ENCODE assay signal across 10 cellular contexts in genomic region chr11:78802058-78802633, GRCh38.
DNase-seq lines count a peak whose midpoint lies in the region; ATAC-seq and TF ChIP-seq lines count a peak whose summit lies in the region.
"Had no signal": no experiment of that assay in that cellular context is flagged by ENCODE, and none has a peak within 500 bp of the region (broad histone marks: within the 10 kb centered on the region; RNA-seq: fewer than 3 reads in every experiment).

No MANE protein-coding gene starts in this region.

- H3K27ac Mint-ChIP-seq in activated CD4-positive, alpha-beta T cell treated with anti-CD3 and anti-CD28 coated beads for 36 hours, result no peak overlapping the region

- DNase-seq in Peyer's patch (no peak), dedifferentiated amniotic fluid mesenchymal stem cell (ENCODE audit: extremely low spot score) (peak; percentile 58), lung (ENCODE audit: low spot score) (peak; percentile 48), thyroid gland (peak; percentile 43 to 62), NCI-H82 (lab: John Stamatoyannopoulos, UW) (no peak)
- no peak for DNase-seq in activated effector memory CD4-positive, alpha-beta T cell treated with Interleukin-2 at 50 U/mL for 16 hours
- no peak for DNase-seq in activated CD4-positive, alpha-beta T cell treated with anti-CD3 and anti-CD28 coated beads for 36 hours
- DNase-seq: activated gamma-delta T cell treated with Interleukin-2 at 50 U/mL for 16 hours; stimulated activated CD4-positive, alpha-beta T cell treated with anti-CD3 and anti-CD28 coated beads, Interleukin-4, amount 100 ng/mL, for 4 hours had no signal

- no peak for TF ChIP-seq POLR2A in Peyer's patch (IDR thresholded peaks at IDR 0.05)
- no peak for TF ChIP-seq POLR2A in thyroid gland (IDR thresholded peaks at IDR 0.05)

- H3K4me1 ChIP-seq in Peyer's patch (peaks cover 0 to 29% (median 0%) of the 10 kb centered on the region in 4 donors), lung (ENCODE audit: control insufficient read depth in 2 of 2, insufficient read depth in 2 of 2, low read length in 2 of 2) (peaks cover 9 to 16% of the 10 kb centered on the region in 2 donors), thyroid gland (peaks cover 53 to 69% of the 10 kb centered on the region in 2 donors)

- no peaks in the 10 kb centered on the region for H3K27me3 Mint-ChIP-seq in activated CD4-positive, alpha-beta T cell treated with anti-CD3 and anti-CD28 coated beads for 36 hours

- H3K9me3 ChIP-seq in Peyer's patch (no peaks in the 10 kb centered on the region), lung (ENCODE audit: control insufficient read depth in 2 of 2, insufficient read depth in 1 of 2, low read length in 1 of 2) (no peaks in the 10 kb centered on the region), thyroid gland (no peaks in the 10 kb centered on the region)

- H3K36me3 ChIP-seq in Peyer's patch (no peaks in the 10 kb centered on the region), lung (ENCODE audit: control insufficient read depth in 2 of 2, insufficient read depth in 2 of 2, low read length in 2 of 2) (no peaks in the 10 kb centered on the region), thyroid gland (no peaks in the 10 kb centered on the region)

- intact Hi-C loops in thyroid gland (cut with DNase I), result no loop called here
- intact Hi-C loops in activated CD4-positive, alpha-beta T cell treated with anti-CD3 and anti-CD28 coated beads for 36 hours (cut with DNase I, micrococcal nuclease), result no loop called here

- H3K27me3 ChIP-seq in Peyer's patch (no peaks in the 10 kb centered on the region), lung (ENCODE audit: control insufficient read depth, insufficient read depth) (no peaks in the 10 kb centered on the region), thyroid gland (no peaks in the 10 kb centered on the region)

- POLR2A ChIA-PET in activated CD4-positive, alpha-beta T cell treated with anti-CD3 and anti-CD28 coated beads for 36 hours (lab: Charles Lee), result no interaction called here

- WGBS in lung, 2 donors, result 45 to 72% methylated on average over 8 of the region's 8 CpGs
- 23 to 32% methylated on average over 8 of the region's 8 CpGs for WGBS in thyroid gland, 2 donors

- H3K27ac ChIP-seq in Peyer's patch (peak overlapping the region; percentile 51 to 74 (median 65)), lung (ENCODE audit: low read depth in 1 of 2, low read length in 1 of 2) (peak overlapping the region in 1 of 2 donors; percentile 96), thyroid gland (peak overlapping the region; percentile 76 to 94 (median 92))

- no peak overlapping the region for H3K4me3 Mint-ChIP-seq in activated CD4-positive, alpha-beta T cell treated with anti-CD3 and anti-CD28 coated beads for 36 hours

- H3K4me1 Mint-ChIP-seq in activated CD4-positive, alpha-beta T cell treated with anti-CD3 and anti-CD28 coated beads for 36 hours, result no peaks in the 10 kb centered on the region

- ATAC-seq in lung (ENCODE audit: insufficient read depth, low FRiP score), result peak; percentile 32
- ATAC-seq in activated CD4-positive, CD25-positive, alpha-beta regulatory T cell treated with anti-CD3 and anti-CD28 coated beads, Interleukin-2, amount 50 U/mL, for 24 hours, result no peak
- no peak for ATAC-seq in activated CD4-positive, alpha-beta T cell treated with anti-CD3 and anti-CD28 coated beads for 36 hours

- H3K9me3 Mint-ChIP-seq in activated CD4-positive, alpha-beta T cell treated with anti-CD3 and anti-CD28 coated beads for 36 hours (ENCODE audit: low read depth), result no peaks in the 10 kb centered on the region

- H3K4me3 ChIP-seq in Peyer's patch (no peak overlapping the region), lung (no peak overlapping the region), thyroid gland (replicated peaks in 1 of 3) (no peak overlapping the region)

- H3K36me3 Mint-ChIP-seq in activated CD4-positive, alpha-beta T cell treated with anti-CD3 and anti-CD28 coated beads for 36 hours (ENCODE audit: low read depth), result no peaks in the 10 kb centered on the region

- CTCF ChIA-PET in activated CD4-positive, alpha-beta T cell treated with anti-CD3 and anti-CD28 coated beads for 36 hours (lab: Charles Lee), result interaction anchor here (0.6 to 0.8 kb wide), 2 partner anchors 24 to 85 kb away, joined by 3 read pairs; no protein-coding TSS in a partner anchor

- TF ChIP-seq CTCF in Peyer's patch (IDR thresholded peaks at IDR 0.05), result no peak
- TF ChIP-seq CTCF in lung (IDR thresholded peaks at IDR 0.05; ENCODE audit: control extremely low read depth, extremely low read depth), result no peak
- no peak for TF ChIP-seq CTCF in thyroid gland (IDR thresholded peaks at IDR 0.05)

Comparison
In these comparisons a context has a peak if more than half of its experiments do, and no peak if none do; other contexts are left out.
1. DNase-seq: peak in dedifferentiated amniotic fluid mesenchymal stem cell (single experiment), lung (single experiment) and thyroid gland (2 of 2); none in Peyer's patch (0 of 3), activated effector memory CD4-positive, alpha-beta T cell treated with Interleukin-2 at 50 U/mL for 16 hours (single experiment), activated CD4-positive, alpha-beta T cell treated with anti-CD3 and anti-CD28 coated beads for 36 hours (single experiment) and NCI-H82 (single experiment).